ENCODE assay signal across 3 cellular contexts in the genomic region with DNA sequence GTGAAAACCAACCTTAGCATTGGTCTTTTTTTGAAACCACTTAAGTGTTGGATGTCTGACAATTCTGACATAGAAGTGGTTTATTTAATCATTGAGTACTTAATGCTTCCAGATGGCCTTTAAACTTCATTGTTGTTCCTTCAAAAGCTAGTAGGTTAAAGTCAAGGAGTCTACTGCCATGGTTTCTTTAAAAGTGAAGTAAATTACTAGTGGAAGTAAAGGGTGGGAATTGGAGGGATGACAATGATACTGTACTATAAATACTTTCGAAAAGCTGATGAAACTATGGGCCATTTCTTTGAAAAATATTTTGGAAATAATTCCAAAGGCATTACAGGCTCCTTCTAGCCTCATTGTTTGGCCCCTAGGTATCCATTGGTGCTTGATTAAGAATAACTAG.
TF ChIP-seq lines count a peak whose summit lies in the region.

No MANE protein-coding gene starts in this region.

TF ChIP-seq in SK-N-SH treated with all-trans-retinoic acid at 6 μM for 48 hours, 23 proteins besides CTCF, POLR2A, EP300 and RAD21:
- TF ChIP-seq ISL1 (CRISPR knock-in tag; IDR thresholded peaks at IDR 0.05) = peak; percentile 48; the same call in 1 of the 2 replicates
- TF ChIP-seq, protein P1, sequence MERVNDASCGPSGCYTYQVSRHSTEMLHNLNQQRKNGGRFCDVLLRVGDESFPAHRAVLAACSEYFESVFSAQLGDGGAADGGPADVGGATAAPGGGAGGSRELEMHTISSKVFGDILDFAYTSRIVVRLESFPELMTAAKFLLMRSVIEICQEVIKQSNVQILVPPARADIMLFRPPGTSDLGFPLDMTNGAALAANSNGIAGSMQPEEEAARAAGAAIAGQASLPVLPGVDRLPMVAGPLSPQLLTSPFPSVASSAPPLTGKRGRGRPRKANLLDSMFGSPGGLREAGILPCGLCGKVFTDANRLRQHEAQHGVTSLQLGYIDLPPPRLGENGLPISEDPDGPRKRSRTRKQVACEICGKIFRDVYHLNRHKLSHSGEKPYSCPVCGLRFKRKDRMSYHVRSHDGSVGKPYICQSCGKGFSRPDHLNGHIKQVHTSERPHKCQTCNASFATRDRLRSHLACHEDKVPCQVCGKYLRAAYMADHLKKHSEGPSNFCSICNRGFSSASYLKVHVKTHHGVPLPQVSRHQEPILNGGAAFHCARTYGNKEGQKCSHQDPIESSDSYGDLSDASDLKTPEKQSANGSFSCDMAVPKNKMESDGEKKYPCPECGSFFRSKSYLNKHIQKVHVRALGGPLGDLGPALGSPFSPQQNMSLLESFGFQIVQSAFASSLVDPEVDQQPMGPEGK (CRISPR knock-in tag; IDR thresholded peaks at IDR 0.05; ENCODE audit: borderline replicate concordance) = no peak
- TF ChIP-seq TCF4 (CRISPR knock-in tag; IDR thresholded peaks at IDR 0.05; ENCODE audit: borderline replicate concordance) = peak; percentile 23; the same call in 1 of the 2 replicates
- TF ChIP-seq, protein P2, sequence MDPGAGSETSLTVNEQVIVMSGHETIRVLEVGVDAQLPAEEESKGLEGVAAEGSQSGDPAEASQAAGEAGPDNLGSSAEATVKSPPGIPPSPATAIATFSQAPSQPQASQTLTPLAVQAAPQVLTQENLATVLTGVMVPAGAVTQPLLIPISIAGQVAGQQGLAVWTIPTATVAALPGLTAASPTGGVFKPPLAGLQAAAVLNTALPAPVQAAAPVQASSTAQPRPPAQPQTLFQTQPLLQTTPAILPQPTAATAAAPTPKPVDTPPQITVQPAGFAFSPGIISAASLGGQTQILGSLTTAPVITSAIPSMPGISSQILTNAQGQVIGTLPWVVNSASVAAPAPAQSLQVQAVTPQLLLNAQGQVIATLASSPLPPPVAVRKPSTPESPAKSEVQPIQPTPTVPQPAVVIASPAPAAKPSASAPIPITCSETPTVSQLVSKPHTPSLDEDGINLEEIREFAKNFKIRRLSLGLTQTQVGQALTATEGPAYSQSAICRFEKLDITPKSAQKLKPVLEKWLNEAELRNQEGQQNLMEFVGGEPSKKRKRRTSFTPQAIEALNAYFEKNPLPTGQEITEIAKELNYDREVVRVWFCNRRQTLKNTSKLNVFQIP (CRISPR knock-in tag; IDR thresholded peaks at IDR 0.05; ENCODE audit: borderline replicate concordance, low read depth) = no peak

TF ChIP-seq in SK-N-SH, 30 proteins besides CTCF, POLR2A, EP300 and RAD21:
- TF ChIP-seq, protein P3, sequence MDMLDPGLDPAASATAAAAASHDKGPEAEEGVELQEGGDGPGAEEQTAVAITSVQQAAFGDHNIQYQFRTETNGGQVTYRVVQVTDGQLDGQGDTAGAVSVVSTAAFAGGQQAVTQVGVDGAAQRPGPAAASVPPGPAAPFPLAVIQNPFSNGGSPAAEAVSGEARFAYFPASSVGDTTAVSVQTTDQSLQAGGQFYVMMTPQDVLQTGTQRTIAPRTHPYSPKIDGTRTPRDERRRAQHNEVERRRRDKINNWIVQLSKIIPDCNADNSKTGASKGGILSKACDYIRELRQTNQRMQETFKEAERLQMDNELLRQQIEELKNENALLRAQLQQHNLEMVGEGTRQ (IDR thresholded peaks at IDR 0.05; ENCODE audit: borderline replicate concordance, low read depth, low read length) = no peak

TF ChIP-seq in H1, 55 proteins besides CTCF, POLR2A, EP300 and RAD21:
- TF ChIP-seq TAF7 (optimal IDR thresholded peaks at IDR 0.05; ENCODE audit: borderline replicate concordance, low read depth, low read length) (no peak), HDAC2 (IDR thresholded peaks at IDR 0.05; ENCODE audit: borderline replicate concordance in 1 of 2, low read depth in 2 of 2, low read length in 2 of 2) (no peak), JUN (IDR thresholded peaks at IDR 0.05; ENCODE audit: low read depth, low read length) (no peak), EGR1 (IDR thresholded peaks at IDR 0.05; ENCODE audit: borderline replicate concordance, low read depth, low read length) (no peak), TBP (IDR thresholded peaks at IDR 0.05; ENCODE audit: low read depth, low read length) (no peak), SP2 (IDR thresholded peaks at IDR 0.05; ENCODE audit: low read length) (no peak), CEBPB (IDR thresholded peaks at IDR 0.05; ENCODE audit: low read depth, low read length) (no peak)
